In genomic region chr10:110207805-110208613, GRCh38 we compare ENCODE assay signal across 8 cellular contexts. TPM values are rescaled to one million over a fixed set of nuclear protein-coding genes. Genes with fewer than 3 reads are reported as not detected.
A peak's percentile ranks its signal among the peaks of the same experiment; 100 is the strongest.
DNase-seq lines count a peak whose midpoint lies in the region; ATAC-seq and TF ChIP-seq lines count a peak whose summit lies in the region.

No MANE protein-coding gene starts in this region.

- peak in 1 of 2 donors; percentile 26 for TF ChIP-seq EP300 in tibial nerve (IDR thresholded peaks at IDR 0.05)

- H3K27ac Mint-ChIP-seq in activated CD4-positive, alpha-beta T cell treated with anti-CD3 and anti-CD28 coated beads, Interleukin-2, amount 10 ng/mL, durations not matched to agents 7 days and 5 days = peak overlapping the region; percentile 97
- H3K27ac Mint-ChIP-seq in effector memory CD8-positive, alpha-beta T cell = peak overlapping the region; percentile 95 to 98

- CTCF ChIA-PET in activated CD4-positive, alpha-beta T cell treated with anti-CD3 and anti-CD28 coated beads, Interleukin-2, amount 10 ng/mL, durations not matched to agents 7 days and 5 days (lab: Charles Lee) = interaction anchor here (0.6 to 9.1 kb wide), 10 partner anchors 12 to 352 kb away, joined by 3 to 109 read pairs (median 4); partner anchors contain the start of gene SMNDC1

- H3K27ac ChIP-seq in 22Rv1 = peak overlapping the region; percentile 86
- H3K27ac ChIP-seq in tibial nerve = peak overlapping the region; percentile 88 to 100 (median 95)

- TF ChIP-seq POLR2A in NB4 (IDR thresholded peaks at IDR 0.05; ENCODE audit: extremely low read depth, insufficient read length) (no peak), tibial nerve (IDR thresholded peaks at IDR 0.05) (peak in 1 of 2 donors; percentile 30)

- H3K36me3 ChIP-seq in mucosa of stomach (ENCODE audit: control insufficient read depth, insufficient read depth, low read length) (no peaks in the 10 kb centered on the region), tibial nerve (no peaks in the 10 kb centered on the region)

- H3K9me3 ChIP-seq in mucosa of stomach (ENCODE audit: control insufficient read depth, low read length) (no peaks in the 10 kb centered on the region), tibial nerve (no peaks in the 10 kb centered on the region)

- peak; percentile 8 for ATAC-seq in GM18511 (IDR thresholded peaks at IDR 0.05; ENCODE audit: unreplicated experiment)
- peak; percentile 16 for ATAC-seq in effector memory CD8-positive, alpha-beta T cell (replicated peaks)

- WGBS in tibial nerve, 2 donors = 1% methylated on average over 35 to 37 of the region's 57 CpGs

- TF ChIP-seq CTCF in 22Rv1 (IDR thresholded peaks at IDR 0.05) = no peak
- TF ChIP-seq CTCF in NB4 (IDR thresholded peaks at IDR 0.05; ENCODE audit: low read depth, low read length) = no peak
- no peak for TF ChIP-seq CTCF in tibial nerve (IDR thresholded peaks at IDR 0.05)

- H3K4me1 Mint-ChIP-seq in activated CD4-positive, alpha-beta T cell treated with anti-CD3 and anti-CD28 coated beads, Interleukin-2, amount 10 ng/mL, durations not matched to agents 7 days and 5 days = peaks cover 43% of the 10 kb centered on the region
- peaks cover 43 to 50% of the 10 kb centered on the region in 2 donors for H3K4me1 Mint-ChIP-seq in effector memory CD8-positive, alpha-beta T cell (ENCODE audit: low read depth in 2 of 2)

- peaks cover 6% of the 10 kb centered on the region for H3K36me3 Mint-ChIP-seq in activated CD4-positive, alpha-beta T cell treated with anti-CD3 and anti-CD28 coated beads, Interleukin-2, amount 10 ng/mL, durations not matched to agents 7 days and 5 days (ENCODE audit: low read depth)
- peaks cover 31% of the 10 kb centered on the region for H3K36me3 Mint-ChIP-seq in effector memory CD8-positive, alpha-beta T cell (ENCODE audit: insufficient read depth)

- POLR2A ChIA-PET in activated CD4-positive, alpha-beta T cell treated with anti-CD3 and anti-CD28 coated beads, Interleukin-2, amount 10 ng/mL, durations not matched to agents 7 days and 5 days (lab: Charles Lee) = interaction anchor here (0.6 kb wide), 1 partner anchor 10 kb away, joined by 3 read pairs; no protein-coding TSS in a partner anchor

- H3K4me3 ChIP-seq in NB4 (ENCODE audit: low read depth, low read length) (peak overlapping the region; percentile 81), mucosa of stomach (ENCODE audit: low read length) (peak overlapping the region; percentile 55), tibial nerve (peak overlapping the region; percentile 61 to 95 (median 84))

- H3K9ac ChIP-seq in mucosa of stomach (ENCODE audit: low read length) = peak overlapping the region; percentile 67

- H3K9me3 Mint-ChIP-seq in activated CD4-positive, alpha-beta T cell treated with anti-CD3 and anti-CD28 coated beads, Interleukin-2, amount 10 ng/mL, durations not matched to agents 7 days and 5 days = no peaks in the 10 kb centered on the region
- H3K9me3 Mint-ChIP-seq in effector memory CD8-positive, alpha-beta T cell = no peaks in the 10 kb centered on the region

- H3K27me3 Mint-ChIP-seq in activated CD4-positive, alpha-beta T cell treated with anti-CD3 and anti-CD28 coated beads, Interleukin-2, amount 10 ng/mL, durations not matched to agents 7 days and 5 days = peaks cover 29% of the 10 kb centered on the region
- H3K27me3 Mint-ChIP-seq in effector memory CD8-positive, alpha-beta T cell = peaks cover 0 to 28% of the 10 kb centered on the region in 2 donors

- DNase-seq in NB4 (ENCODE audit: low read depth) (peak; percentile 90), tibial nerve (ENCODE audit: low spot score in 2 of 2) (no peak), NCI-H345 treated with DMSO at 0.1 percent for 48 hours (lab: John Stamatoyannopoulos, UW; ENCODE audit: unreplicated experiment) (no peak)
- peak; percentile 63 for DNase-seq in activated CD4-positive, alpha-beta T cell treated with anti-CD3 and anti-CD28 coated beads, Interleukin-2, amount 10 ng/mL, durations not matched to agents 7 days and 5 days
- peak; percentile 34 to 42 (median 37) for DNase-seq in effector memory CD8-positive, alpha-beta T cell

- peaks cover 35% of the 10 kb centered on the region for H3K4me1 ChIP-seq in mucosa of stomach (ENCODE audit: control insufficient read depth, insufficient read depth, low read length)
- peaks cover 0 to 27% (median 5%) of the 10 kb centered on the region in 4 donors for H3K4me1 ChIP-seq in tibial nerve

- H3K4me3 Mint-ChIP-seq in activated CD4-positive, alpha-beta T cell treated with anti-CD3 and anti-CD28 coated beads, Interleukin-2, amount 10 ng/mL, durations not matched to agents 7 days and 5 days = peak overlapping the region; percentile 90
- peak overlapping the region; percentile 85 to 97 for H3K4me3 Mint-ChIP-seq in effector memory CD8-positive, alpha-beta T cell

- no peaks in the 10 kb centered on the region for H3K27me3 ChIP-seq in mucosa of stomach (ENCODE audit: control insufficient read depth, insufficient read depth, low read length)
- H3K27me3 ChIP-seq in tibial nerve = no peaks in the 10 kb centered on the region

RNA-seq across cellular contexts. Expression of gene MXI1, which starts 0.6 kb away (rescaled TPM):
- total RNA-seq in activated CD4-positive, alpha-beta T cell treated with anti-CD3 and anti-CD28 coated beads, Interleukin-2, amount 10 ng/mL, durations not matched to agents 7 days and 5 days = 10 to 100 TPM; 16.2 to 19.8 TPM
- total RNA-seq in tibial nerve = 100 to 1,000 TPM; 103 to 131 (median 123) TPM

Comparison
In these comparisons a context has a peak if more than half of its experiments do, and no peak if none do; other contexts are left out.
1. DNase-seq: peak in NB4 (single experiment), activated CD4-positive, alpha-beta T cell treated with anti-CD3 and anti-CD28 coated beads, Interleukin-2, amount 10 ng/mL, durations not matched to agents 7 days and 5 days (single experiment) and effector memory CD8-positive, alpha-beta T cell (3 of 3); none in tibial nerve (0 of 2) and NCI-H345 treated with DMSO at 0.1 percent for 48 hours (single experiment).
2. RNA of gene MXI1, which starts 0.6 kb away (total RNA-seq): 103 to 131 TPM in tibial nerve; 16.2 to 19.8 TPM in activated CD4-positive, alpha-beta T cell treated with anti-CD3 and anti-CD28 coated beads, Interleukin-2, amount 10 ng/mL, durations not matched to agents 7 days and 5 days; every median in the first group is over 4 times any median in the second.
3. Peak in every context shown above with its lines, with median percentiles within 50 percentile points of each other: H3K4me3 ChIP-seq.